ENCODE assay signal across 8 cellular contexts in the genomic region with DNA sequence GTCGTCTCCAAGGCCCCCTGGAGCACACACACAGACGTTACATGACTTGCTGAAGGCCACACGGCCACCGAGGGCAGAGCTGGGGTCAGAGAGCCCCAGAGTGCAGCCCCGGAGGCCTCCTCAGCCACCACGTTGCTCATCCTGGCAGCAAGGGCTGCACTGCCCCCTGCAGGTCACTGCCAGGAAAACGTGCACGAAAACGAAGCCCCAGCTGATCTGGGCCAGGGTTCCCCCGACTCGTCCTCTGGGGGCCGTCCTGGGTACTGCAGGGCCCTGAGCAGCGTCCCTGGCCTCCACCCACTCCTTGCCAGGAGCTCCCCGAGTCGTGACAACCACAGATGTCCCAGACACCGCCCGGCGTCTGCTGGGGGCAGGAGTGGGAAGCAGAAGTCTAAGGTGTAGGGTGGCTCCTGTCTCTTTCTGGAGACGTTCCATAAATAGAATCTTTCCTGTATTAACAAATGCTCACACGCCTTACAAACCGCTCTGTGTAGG. TPM values are rescaled to one million over a fixed set of nuclear protein-coding genes. Genes with fewer than 3 reads are reported as not detected.
DNase-seq lines count a peak whose midpoint lies in the region; ATAC-seq and TF ChIP-seq lines count a peak whose summit lies in the region.

No MANE protein-coding gene starts in this region.

- H3K36me3 ChIP-seq in heart left ventricle (peaks cover 0 to 14% (median 8%) of the 10 kb centered on the region in 9 donors), upper lobe of left lung (peaks cover 0 to 7% (median 2%) of the 10 kb centered on the region in 4 donors)

- TF ChIP-seq POLR2A in heart left ventricle (IDR thresholded peaks at IDR 0.05) (no peak), upper lobe of left lung (IDR thresholded peaks at IDR 0.05) (no peak)

- H3K27ac Mint-ChIP-seq in activated naive CD8-positive, alpha-beta T cell treated with anti-CD3 and anti-CD28 coated beads, Interleukin-2, amount 50 U/mL, for 24 hours, result peak overlapping the region; percentile 94

- peaks cover 2% of the 10 kb centered on the region for H3K36me3 Mint-ChIP-seq in activated naive CD8-positive, alpha-beta T cell treated with anti-CD3 and anti-CD28 coated beads, Interleukin-2, amount 50 U/mL, for 24 hours (ENCODE audit: low read depth)

- peak; percentile 57 for ATAC-seq in activated naive CD8-positive, alpha-beta T cell treated with anti-CD3 and anti-CD28 coated beads, Interleukin-2, amount 50 U/mL, for 24 hours
- ATAC-seq in heart left ventricle (peak in 3 of 4 donors; percentile 0 to 7 (median 1)), upper lobe of left lung (ENCODE audit: low FRiP score in 2 of 2) (peak; percentile 53 to 67)

- H3K4me1 ChIP-seq in heart left ventricle, result peaks cover 6 to 51% (median 26%) of the 10 kb centered on the region in 12 donors
- H3K4me1 ChIP-seq in upper lobe of left lung, result peaks cover 34 to 57% (median 40%) of the 10 kb centered on the region in 4 donors

- WGBS in heart left ventricle, 4 donors, result 13 to 28% (median 25%) methylated on average over 11 to 21 of the region's 21 CpGs
- 15 to 21% methylated on average over 6 to 21 of the region's 21 CpGs for WGBS in upper lobe of left lung, 2 donors

- no peaks in the 10 kb centered on the region for H3K27me3 ChIP-seq in heart left ventricle
- no peaks in the 10 kb centered on the region for H3K27me3 ChIP-seq in upper lobe of left lung

- no peak for TF ChIP-seq EP300 in upper lobe of left lung (IDR thresholded peaks at IDR 0.05)

- H3K27me3 Mint-ChIP-seq in activated naive CD8-positive, alpha-beta T cell treated with anti-CD3 and anti-CD28 coated beads, Interleukin-2, amount 50 U/mL, for 24 hours, result no peaks in the 10 kb centered on the region

- peak; percentile 64 to 97 (median 91) for TF ChIP-seq CTCF in heart left ventricle (IDR thresholded peaks at IDR 0.05)
- TF ChIP-seq CTCF in upper lobe of left lung (IDR thresholded peaks at IDR 0.05), result peak; percentile 95 to 99 (median 97)

- H3K4me1 Mint-ChIP-seq in activated naive CD8-positive, alpha-beta T cell treated with anti-CD3 and anti-CD28 coated beads, Interleukin-2, amount 50 U/mL, for 24 hours, result peaks cover 45% of the 10 kb centered on the region

- H3K4me3 Mint-ChIP-seq in activated naive CD8-positive, alpha-beta T cell treated with anti-CD3 and anti-CD28 coated beads, Interleukin-2, amount 50 U/mL, for 24 hours, result peak overlapping the region; percentile 78

- H3K9me3 ChIP-seq in heart left ventricle, result no peaks in the 10 kb centered on the region
- H3K9me3 ChIP-seq in upper lobe of left lung, result no peaks in the 10 kb centered on the region

- DNase-seq in AG08395 (ENCODE audit: low spot score) (peak; percentile 79), GM19238 (ENCODE audit: insufficient read length, low spot score) (peak; percentile 85), NCI-H1105 treated with DMSO at 0.1 percent for 48 hours (lab: John Stamatoyannopoulos, UW) (peak; percentile 83), T follicular helper cell (ENCODE audit: low read depth) (peak; percentile 88), heart left ventricle (peak; percentile 71 to 86 (median 75)), posterior vena cava (ENCODE audit: low spot score) (peak; percentile 95), upper lobe of left lung (peak; percentile 78 to 90)
- peak; percentile 96 for DNase-seq in activated naive CD8-positive, alpha-beta T cell treated with anti-CD3 and anti-CD28 coated beads, Interleukin-2, amount 50 U/mL, for 24 hours

- H3K4me3 ChIP-seq in heart left ventricle, result peak overlapping the region in 8 of 12 donors; percentile 12 to 45 (median 34)
- H3K4me3 ChIP-seq in upper lobe of left lung, result peak overlapping the region in 3 of 4 donors; percentile 19 to 35 (median 34)

- H3K27ac ChIP-seq in heart left ventricle (peak overlapping the region in 11 of 12 donors; percentile 10 to 90 (median 76)), upper lobe of left lung (peak overlapping the region; percentile 70 to 84 (median 78))

- intact Hi-C loops in heart left ventricle (cut with DNase I) (no loop called here), posterior vena cava (cut with DNase I) (no loop called here)

- H3K9me3 Mint-ChIP-seq in activated naive CD8-positive, alpha-beta T cell treated with anti-CD3 and anti-CD28 coated beads, Interleukin-2, amount 50 U/mL, for 24 hours, result no peaks in the 10 kb centered on the region

RNA-seq across cellular contexts. Expression of a gene that starts 3.4 kb away (rescaled TPM):
- total RNA-seq in heart left ventricle (10 to 100 TPM in 8 of 9 donors, 1 to 10 TPM in 1; 5.7 to 39.3 (median 11.3) TPM), posterior vena cava (10 to 100 TPM; 21.0 to 21.2 TPM), upper lobe of left lung (10 to 100 TPM; 30.9 to 67.1 (median 40.1) TPM)
- 10 to 100 TPM; 18.3 to 18.6 TPM for polyA plus RNA-seq in heart left ventricle

RNA-seq across cellular contexts. Expression of a gene that starts 14.4 kb away (rescaled TPM):
- under 1 TPM in 8 of 9 donors, not detected in 1; 0.23 to 0.56 (median 0.36) TPM for total RNA-seq in heart left ventricle
- under 1 TPM; 0.04 to 0.61 TPM for polyA plus RNA-seq in heart left ventricle
- under 1 TPM in 1 of 2 donors, not detected in 1; 0.42 TPM for total RNA-seq in posterior vena cava
- 1 to 10 TPM in 2 of 6 donors, under 1 TPM in 2, not detected in 2; 0.63 to 3.1 (median 1.1) TPM for total RNA-seq in upper lobe of left lung

RNA-seq across cellular contexts. Expression of a gene that starts 20.9 kb away (rescaled TPM):
- total RNA-seq in heart left ventricle (100 to 1,000 TPM in 3 of 9 donors, 10 to 100 TPM in 6; 61.9 to 200 (median 84.6) TPM), posterior vena cava (10 to 100 TPM; 41.1 to 45.8 TPM), upper lobe of left lung (100 to 1,000 TPM in 1 of 6 donors, 10 to 100 TPM in 5; 42.7 to 140 (median 52.4) TPM)
- 100 to 1,000 TPM; 122 to 148 TPM for polyA plus RNA-seq in heart left ventricle

RNA-seq across cellular contexts. Expression of a gene that starts 33.2 kb away (rescaled TPM):
- total RNA-seq in heart left ventricle (1 to 10 TPM in 2 of 9 donors, under 1 TPM in 2, not detected in 5; 0.40 to 3.0 (median 0.87) TPM), posterior vena cava (under 1 TPM; 0.74 to 0.76 TPM), upper lobe of left lung (1 to 10 TPM in 4 of 6 donors, not detected in 2; 2.3 to 6.1 (median 3.8) TPM)
- under 1 TPM; 0.12 to 0.34 TPM for polyA plus RNA-seq in heart left ventricle

RNA-seq across cellular contexts. Expression of a gene that starts 49.8 kb away (rescaled TPM):
- total RNA-seq in heart left ventricle (10 to 100 TPM in 7 of 9 donors, 1 to 10 TPM in 2; 9.1 to 35.8 (median 14.6) TPM), posterior vena cava (10 to 100 TPM; 21.0 to 21.9 TPM), upper lobe of left lung (100 to 1,000 TPM in 1 of 6 donors, 10 to 100 TPM in 5; 10.5 to 104 (median 22.5) TPM)
- 10 to 100 TPM in 1 of 2 donors, 1 to 10 TPM in 1; 6.7 to 22.3 TPM for polyA plus RNA-seq in heart left ventricle

Comparison
In these comparisons a context has a peak if more than half of its experiments do, and no peak if none do; other contexts are left out.
1. Peak in every context shown above with its lines: DNase-seq, ATAC-seq, H3K4me3 ChIP-seq and H3K27ac ChIP-seq.
2. ATAC-seq: peak in every context shown above with its lines; median percentile 60 in upper lobe of left lung; 57 in activated naive CD8-positive, alpha-beta T cell treated with anti-CD3 and anti-CD28 coated beads, Interleukin-2, amount 50 U/mL, for 24 hours; 1 in heart left ventricle.